26 cellular contexts compared by ENCODE assay signal in genomic region chr9:1946506-1946905, GRCh38.
"Had no signal": no experiment of that assay in that cellular context is flagged by ENCODE, and none has a peak within 500 bp of the region (broad histone marks: within the 10 kb centered on the region; RNA-seq: fewer than 3 reads in every experiment).

No MANE protein-coding gene starts in this region.

- DNase-seq: colonic mucosa; dermis blood vessel endothelial cell; effector memory CD4-positive, alpha-beta T cell; erythroblast; esophagus squamous epithelium; foreskin fibroblast; gastrocnemius medialis; heart left ventricle; kidney; left lung; mesendoderm; midbrain; naive thymus-derived CD4-positive, alpha-beta T cell; nucleus accumbens; posterior cingulate gyrus; psoas muscle; right cardiac atrium; sigmoid colon; stimulated activated CD4-positive, alpha-beta T cell treated with anti-CD3 and anti-CD28 coated beads, Interleukin-2, amount 100 ng/mL, for 24 hours; stimulated activated CD4-positive, alpha-beta T cell treated with anti-CD3 and anti-CD28 coated beads, Interleukin-4, amount 100 ng/mL, for 24 hours; stimulated activated naive CD4-positive, alpha-beta T cell treated with Interleukin-2 at 50 U/mL for 16 hours; stomach; testis; tibial artery had no signal

- H3K4me3 ChIP-seq: colonic mucosa, esophagus squamous epithelium, gastrocnemius medialis, heart left ventricle, hepatocyte, left lung, psoas muscle, sigmoid colon, stomach, testis, tibial artery had no signal

- ATAC-seq: gastrocnemius medialis; heart left ventricle; left lung; naive thymus-derived CD4-positive, alpha-beta T cell; psoas muscle; right cardiac atrium; stimulated activated effector memory CD8-positive, alpha-beta T cell treated with anti-CD3 and anti-CD28 coated beads, Interleukin-12 subunit alpha, Interleukin-12 subunit beta, amount 100 ng/mL, for 72 hours had no signal
